ENCODE assay signal across 3 cellular contexts in the genomic region with DNA sequence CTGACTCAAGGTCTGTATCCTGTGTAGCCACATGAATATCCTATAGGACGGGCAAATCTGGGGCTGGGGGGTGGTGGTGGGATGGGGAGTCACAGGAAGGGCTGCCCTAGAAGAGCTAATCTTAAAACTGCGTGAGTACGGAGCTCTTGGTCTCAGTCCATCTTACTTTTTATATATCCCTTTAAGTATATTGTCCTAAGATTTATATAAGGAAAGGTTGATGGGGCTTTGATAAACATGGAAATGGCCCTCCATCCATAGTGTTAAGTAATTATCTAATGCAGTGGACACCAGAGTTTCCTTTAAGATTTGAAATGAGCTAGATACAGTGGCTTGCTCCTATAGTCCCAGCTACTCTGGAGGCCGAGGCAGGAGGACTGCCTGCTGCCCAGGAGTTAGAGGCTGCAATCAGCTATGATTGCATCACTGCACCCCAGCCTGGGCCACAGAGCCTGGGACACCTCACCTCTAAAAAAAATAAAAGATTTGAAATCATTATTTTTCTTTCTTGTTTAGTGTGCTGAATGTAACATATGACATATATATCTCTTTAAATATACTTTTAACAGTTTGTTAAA.
TF ChIP-seq lines count a peak whose summit lies in the region.

No MANE protein-coding gene starts in this region.

TF ChIP-seq in HepG2, 621 proteins besides CTCF, POLR2A, EP300 and RAD21:
- TF ChIP-seq ZNF770 (CRISPR knock-in tag; IDR thresholded peaks at IDR 0.05) (peak; percentile 93), HNRNPK (IDR thresholded peaks at IDR 0.05; ENCODE audit: low read depth, low read length, poor library complexity, severe bottlenecking) (peak; percentile 10), CEBPB (IDR thresholded peaks at IDR 0.05; ENCODE audit: borderline replicate concordance, low read depth, low read length) (peak; percentile 39; the same call in 1 of the 2 replicates), ZNF883 (CRISPR knock-in tag; IDR thresholded peaks at IDR 0.05; ENCODE audit: not compliant biosample characterization) (no peak), RBM22 (optimal IDR thresholded peaks at IDR 0.05; ENCODE audit: low read length) (peak; percentile 75), ZNF441 (CRISPR knock-in tag; IDR thresholded peaks at IDR 0.05; ENCODE audit: borderline replicate concordance) (no peak), ZNF460 (CRISPR knock-in tag; IDR thresholded peaks at IDR 0.05; ENCODE audit: borderline replicate concordance) (no peak), ZNF24 (IDR thresholded peaks at IDR 0.05) (no peak)

TF ChIP-seq in Ishikawa, 13 proteins besides CTCF, POLR2A, EP300 and RAD21:
- TF ChIP-seq YY1 (IDR thresholded peaks at IDR 0.05; ENCODE audit: low read depth): no peak
- TF ChIP-seq CEBPB (IDR thresholded peaks at IDR 0.05): peak; percentile 31; the same call in 1 of the 2 replicates

TF ChIP-seq in SK-N-SH, 30 proteins besides CTCF, POLR2A, EP300 and RAD21:
- TF ChIP-seq, protein P1, sequence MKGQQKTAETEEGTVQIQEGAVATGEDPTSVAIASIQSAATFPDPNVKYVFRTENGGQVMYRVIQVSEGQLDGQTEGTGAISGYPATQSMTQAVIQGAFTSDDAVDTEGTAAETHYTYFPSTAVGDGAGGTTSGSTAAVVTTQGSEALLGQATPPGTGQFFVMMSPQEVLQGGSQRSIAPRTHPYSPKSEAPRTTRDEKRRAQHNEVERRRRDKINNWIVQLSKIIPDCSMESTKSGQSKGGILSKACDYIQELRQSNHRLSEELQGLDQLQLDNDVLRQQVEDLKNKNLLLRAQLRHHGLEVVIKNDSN (IDR thresholded peaks at IDR 0.05; ENCODE audit: borderline replicate concordance, low read depth): no peak
- no peak for TF ChIP-seq RXRA (IDR thresholded peaks at IDR 0.05; ENCODE audit: borderline replicate concordance, low read depth)
- TF ChIP-seq, protein P2, sequence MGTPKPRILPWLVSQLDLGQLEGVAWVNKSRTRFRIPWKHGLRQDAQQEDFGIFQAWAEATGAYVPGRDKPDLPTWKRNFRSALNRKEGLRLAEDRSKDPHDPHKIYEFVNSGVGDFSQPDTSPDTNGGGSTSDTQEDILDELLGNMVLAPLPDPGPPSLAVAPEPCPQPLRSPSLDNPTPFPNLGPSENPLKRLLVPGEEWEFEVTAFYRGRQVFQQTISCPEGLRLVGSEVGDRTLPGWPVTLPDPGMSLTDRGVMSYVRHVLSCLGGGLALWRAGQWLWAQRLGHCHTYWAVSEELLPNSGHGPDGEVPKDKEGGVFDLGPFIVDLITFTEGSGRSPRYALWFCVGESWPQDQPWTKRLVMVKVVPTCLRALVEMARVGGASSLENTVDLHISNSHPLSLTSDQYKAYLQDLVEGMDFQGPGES (IDR thresholded peaks at IDR 0.05; ENCODE audit: low read depth, low read length): no peak
- TF ChIP-seq, protein P3, sequence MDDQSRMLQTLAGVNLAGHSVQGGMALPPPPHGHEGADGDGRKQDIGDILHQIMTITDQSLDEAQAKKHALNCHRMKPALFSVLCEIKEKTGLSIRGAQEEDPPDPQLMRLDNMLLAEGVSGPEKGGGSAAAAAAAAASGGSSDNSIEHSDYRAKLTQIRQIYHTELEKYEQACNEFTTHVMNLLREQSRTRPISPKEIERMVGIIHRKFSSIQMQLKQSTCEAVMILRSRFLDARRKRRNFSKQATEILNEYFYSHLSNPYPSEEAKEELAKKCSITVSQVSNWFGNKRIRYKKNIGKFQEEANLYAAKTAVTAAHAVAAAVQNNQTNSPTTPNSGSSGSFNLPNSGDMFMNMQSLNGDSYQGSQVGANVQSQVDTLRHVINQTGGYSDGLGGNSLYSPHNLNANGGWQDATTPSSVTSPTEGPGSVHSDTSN (IDR thresholded peaks at IDR 0.05): no peak
- TF ChIP-seq SMC3 (IDR thresholded peaks at IDR 0.05; ENCODE audit: low read depth, low read length): no peak
- TF ChIP-seq EZH2phosphoT487 (IDR thresholded peaks at IDR 0.05; ENCODE audit: borderline replicate concordance, low read depth): no peak
- TF ChIP-seq TEAD4 (IDR thresholded peaks at IDR 0.05; ENCODE audit: borderline replicate concordance, insufficient read depth): no peak
- TF ChIP-seq FOSL2 (IDR thresholded peaks at IDR 0.05; ENCODE audit: borderline replicate concordance, low read depth): no peak
- no peak for TF ChIP-seq TCF12 (IDR thresholded peaks at IDR 0.05)
- TF ChIP-seq REST (IDR thresholded peaks at IDR 0.05; ENCODE audit: low read depth, low read length): no peak
- no peak for TF ChIP-seq USF2 (IDR thresholded peaks at IDR 0.05; ENCODE audit: borderline replicate concordance, low read depth, low read length)
- no peak for TF ChIP-seq ELF1 (IDR thresholded peaks at IDR 0.05)
- TF ChIP-seq TAF1 (IDR thresholded peaks at IDR 0.05; ENCODE audit: borderline replicate concordance, low read depth, low read length): no peak
- TF ChIP-seq NRF1 (IDR thresholded peaks at IDR 0.05; ENCODE audit: low read depth, low read length): no peak
- no peak for TF ChIP-seq POLR2AphosphoS5 (IDR thresholded peaks at IDR 0.05; ENCODE audit: low read depth, low read length)
